ENCODE assay signal across 1 cellular context in the genomic region with DNA sequence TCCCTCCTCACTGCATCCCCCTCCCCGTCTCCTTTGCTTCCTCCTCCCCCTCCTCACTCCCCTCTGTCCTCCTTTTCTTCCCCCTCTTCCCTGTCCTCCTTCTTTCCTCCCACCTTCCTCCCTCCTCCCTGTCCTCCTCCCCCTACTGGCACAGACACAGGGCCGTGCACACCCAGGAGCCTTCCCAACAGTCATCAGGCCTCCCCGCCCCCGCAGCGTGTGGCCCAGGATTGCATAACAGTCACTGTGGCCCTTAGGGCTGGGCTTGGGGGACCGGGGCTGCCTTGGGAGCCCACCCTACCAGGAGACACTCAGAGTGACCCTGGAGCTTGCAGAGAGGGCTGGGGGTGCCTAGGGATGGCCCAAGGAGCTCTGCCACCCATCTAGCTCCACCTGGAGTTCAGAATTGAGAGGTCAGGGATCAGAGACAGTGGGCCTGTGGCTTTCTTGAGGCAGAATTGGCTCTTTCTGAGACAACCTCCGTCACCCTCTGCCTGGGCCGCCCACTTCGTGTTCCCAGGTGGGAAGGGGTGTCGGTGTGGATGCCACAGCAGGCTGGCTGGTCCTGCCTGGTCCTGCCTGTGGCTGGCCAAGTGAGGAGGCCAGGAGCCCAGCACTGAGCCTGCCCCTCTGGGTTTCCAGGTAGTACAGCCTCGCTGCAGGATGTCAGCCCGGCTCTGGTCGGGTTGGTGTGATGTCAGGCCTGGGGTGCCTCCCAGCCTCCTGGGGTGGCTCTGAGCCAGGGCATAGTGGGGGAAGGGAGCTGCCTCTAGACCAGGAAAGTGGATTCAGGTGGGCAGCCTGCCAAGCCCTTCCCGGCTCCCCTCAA.
TF ChIP-seq lines count a peak whose summit lies in the region.

No MANE protein-coding gene starts in this region.

TF ChIP-seq in GM12891, 5 proteins besides CTCF, POLR2A, EP300 and RAD21:
- no peak for TF ChIP-seq SPI1 (IDR thresholded peaks at IDR 0.05; ENCODE audit: low read depth, low read length)
- TF ChIP-seq PAX5 (IDR thresholded peaks at IDR 0.05; ENCODE audit: insufficient read depth, low read length, severe bottlenecking) = no peak
- TF ChIP-seq POLR2AphosphoS5 (IDR thresholded peaks at IDR 0.05; ENCODE audit: low read depth, low read length) = no peak
- no peak for TF ChIP-seq POU2F2 (IDR thresholded peaks at IDR 0.05; ENCODE audit: low read depth, low read length)
- TF ChIP-seq TAF1 (IDR thresholded peaks at IDR 0.05; ENCODE audit: low read depth, low read length) = no peak
TF ChIP-seq in GM12891: peak in this region for 0.
